ENCODE assay signal across 10 cellular contexts in genomic region chr15:29364429-29365078, GRCh38.
DNase-seq lines count a peak whose midpoint lies in the region; ATAC-seq and TF ChIP-seq lines count a peak whose summit lies in the region.
"Had no signal": no experiment of that assay in that cellular context is flagged by ENCODE, and none has a peak within 500 bp of the region (broad histone marks: within the 10 kb centered on the region; RNA-seq: fewer than 3 reads in every experiment).

No MANE protein-coding gene starts in this region.

- H3K36me3 Mint-ChIP-seq in activated naive CD8-positive, alpha-beta T cell treated with anti-CD3 and anti-CD28 coated beads, Interleukin-2, amount 50 U/mL, for 24 hours (ENCODE audit: low read depth) = peaks cover 6% of the 10 kb centered on the region

- H3K4me3 Mint-ChIP-seq in activated naive CD8-positive, alpha-beta T cell treated with anti-CD3 and anti-CD28 coated beads, Interleukin-2, amount 50 U/mL, for 24 hours = no peak overlapping the region

- peaks cover 21% of the 10 kb centered on the region for H3K9me3 Mint-ChIP-seq in activated naive CD8-positive, alpha-beta T cell treated with anti-CD3 and anti-CD28 coated beads, Interleukin-2, amount 50 U/mL, for 24 hours

- peak; percentile 13 for TF ChIP-seq CTCF in foreskin keratinocyte (conservative IDR thresholded peaks at IDR 0.05)

- peak; percentile 65 for ATAC-seq in foreskin keratinocyte
- no peak for ATAC-seq in stimulated activated naive CD8-positive, alpha-beta T cell treated with anti-CD3 and anti-CD28 coated beads, Interleukin-15, Interleukin-2, amounts not matched to agents 100 U/mL and 50 U/mL, for 24 hours
- ATAC-seq in activated naive CD8-positive, alpha-beta T cell treated with anti-CD3 and anti-CD28 coated beads, Interleukin-2, amount 50 U/mL, for 24 hours = no peak
- no peak for ATAC-seq in GM18517 (IDR thresholded peaks at IDR 0.05; ENCODE audit: unreplicated experiment)

- H3K4me1 Mint-ChIP-seq in activated naive CD8-positive, alpha-beta T cell treated with anti-CD3 and anti-CD28 coated beads, Interleukin-2, amount 50 U/mL, for 24 hours = no peaks in the 10 kb centered on the region

- no peak overlapping the region for H3K27ac ChIP-seq in foreskin keratinocyte
- H3K27ac ChIP-seq: BLaER1 treated with 17β-estradiol and CSF1 and Interleukin-3, amounts not matched to agents 10 nM and 100 nM had no signal

- peak; percentile 12 for DNase-seq in activated CD4-positive, alpha-beta T cell treated with anti-CD3 and anti-CD28 coated beads for 48 hours
- no peak for DNase-seq in activated CD4-positive, alpha-beta T cell treated with anti-CD3 and anti-CD28 coated beads for 1 hour
- peak; percentile 56 for DNase-seq in RKO (ENCODE audit: low spot score)
- DNase-seq in foreskin keratinocyte = peak; percentile 21 to 25
- peak; percentile 57 for DNase-seq in superior temporal gyrus (ENCODE audit: extremely low spot score)
- no peak for DNase-seq in stimulated activated naive CD8-positive, alpha-beta T cell treated with anti-CD3 and anti-CD28 coated beads, Interleukin-15, Interleukin-2, amounts not matched to agents 100 U/mL and 50 U/mL, for 24 hours
- DNase-seq in activated naive CD8-positive, alpha-beta T cell treated with anti-CD3 and anti-CD28 coated beads, Interleukin-2, amount 50 U/mL, for 24 hours = no peak
- DNase-seq: T-helper 9 cell had no signal

- H3K27ac Mint-ChIP-seq in activated naive CD8-positive, alpha-beta T cell treated with anti-CD3 and anti-CD28 coated beads, Interleukin-2, amount 50 U/mL, for 24 hours = no peak overlapping the region

- peaks cover 4% of the 10 kb centered on the region for H3K27me3 Mint-ChIP-seq in activated naive CD8-positive, alpha-beta T cell treated with anti-CD3 and anti-CD28 coated beads, Interleukin-2, amount 50 U/mL, for 24 hours

- H3K27me3 ChIP-seq in foreskin keratinocyte = no peaks in the 10 kb centered on the region
- H3K27me3 ChIP-seq: BLaER1 treated with 17β-estradiol and CSF1 and Interleukin-3, amounts not matched to agents 10 nM and 100 nM had no signal

- H3K4me1 ChIP-seq in foreskin keratinocyte = no peaks in the 10 kb centered on the region
- H3K4me1 ChIP-seq: BLaER1 treated with 17β-estradiol and CSF1 and Interleukin-3, amounts not matched to agents 10 nM and 100 nM had no signal

Comparison
In these comparisons a context has a peak if more than half of its experiments do, and no peak if none do; other contexts are left out.
1. DNase-seq: peak in activated CD4-positive, alpha-beta T cell treated with anti-CD3 and anti-CD28 coated beads for 48 hours (single experiment), RKO (single experiment), foreskin keratinocyte (2 of 2) and superior temporal gyrus (single experiment); none in activated CD4-positive, alpha-beta T cell treated with anti-CD3 and anti-CD28 coated beads for 1 hour (single experiment), stimulated activated naive CD8-positive, alpha-beta T cell treated with anti-CD3 and anti-CD28 coated beads, Interleukin-15, Interleukin-2, amounts not matched to agents 100 U/mL and 50 U/mL, for 24 hours (single experiment) and activated naive CD8-positive, alpha-beta T cell treated with anti-CD3 and anti-CD28 coated beads, Interleukin-2, amount 50 U/mL, for 24 hours (single experiment).